ENCODE assay signal across 19 cellular contexts in genomic region chr10:129055225-129055624, GRCh38.
"Had no signal": no experiment of that assay in that cellular context is flagged by ENCODE, and none has a peak within 500 bp of the region (broad histone marks: within the 10 kb centered on the region; RNA-seq: fewer than 3 reads in every experiment).

No MANE protein-coding gene starts in this region.

- H3K27ac ChIP-seq: SJSA1, SK-N-MC had no signal

- H3K27me3 Mint-ChIP-seq: T-cell had no signal

- H3K4me3 Mint-ChIP-seq: T-cell had no signal

- DNase-seq: KBM-7, MM.1S, NCI-H1092 treated with DMSO at 0.1 percent for 48 hours, NCI-H1436, NCI-H187, NCI-H2029, NCI-H2081 treated with DMSO at 0.1 percent for 48 hours, NCI-H2171, NCI-H226, NCI-H446, NCI-H510A, NCI-H524 treated with DMSO at 0.1 percent for 48 hours, NCI-H69, NCI-H774, RPMI8226, SHP77 treated with DMSO at 0.1 percent for 48 hours, T-cell had no signal

- H3K27me3 ChIP-seq: SJSA1 had no signal

- H3K36me3 ChIP-seq: SJSA1 had no signal

- H3K36me3 Mint-ChIP-seq: T-cell had no signal

- H3K27ac Mint-ChIP-seq: T-cell had no signal

- H3K4me1 ChIP-seq: SJSA1 had no signal

- H3K9me3 Mint-ChIP-seq: T-cell had no signal

- H3K4me3 ChIP-seq: SJSA1, SK-N-MC had no signal
